1 cellular context compared by ENCODE assay signal in the genomic region with DNA sequence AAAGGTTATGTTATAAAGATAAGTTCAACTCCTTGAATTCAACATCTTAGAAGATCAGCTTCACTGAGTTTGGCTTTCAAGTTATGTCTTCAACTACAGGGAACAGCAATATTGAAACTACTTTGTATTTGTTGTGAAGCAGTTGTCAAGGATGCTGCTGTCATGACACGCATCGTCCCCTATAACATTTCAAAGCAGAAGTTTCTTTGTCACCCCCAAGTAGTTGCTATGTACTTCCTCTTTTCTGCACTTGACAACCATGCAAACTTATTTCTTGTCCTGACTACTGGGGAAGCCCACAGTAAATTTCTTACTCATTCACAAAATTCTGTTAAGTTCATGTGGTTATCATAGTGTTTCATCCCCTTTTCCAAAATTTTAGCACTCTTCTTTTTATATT.
TF ChIP-seq lines count a peak whose summit lies in the region.

No MANE protein-coding gene starts in this region.

TF ChIP-seq in GM23338, 12 proteins besides CTCF, POLR2A, EP300 and RAD21 (continued from another document):
- TF ChIP-seq ZNF462 (CRISPR knock-in tag; IDR thresholded peaks at IDR 0.05) (no peak), POLR2AphosphoS5 (IDR thresholded peaks at IDR 0.05; ENCODE audit: low read depth) (no peak)
